In genomic region chr10:92552310-92552709, GRCh38 we compare ENCODE assay signal across 1 cellular context.
TF ChIP-seq lines count a peak whose summit lies in the region.

No MANE protein-coding gene starts in this region.

TF ChIP-seq in GM23338, 12 proteins besides CTCF, POLR2A, EP300 and RAD21:
- TF ChIP-seq ZNF462 (CRISPR knock-in tag; IDR thresholded peaks at IDR 0.05) (peak; percentile 51; the same call in 1 of the 2 replicates), JUNB (IDR thresholded peaks at IDR 0.05; ENCODE audit: unreplicated experiment) (no peak), EZH2phosphoT487 (IDR thresholded peaks at IDR 0.05; ENCODE audit: unreplicated experiment) (no peak)
